10 cellular contexts compared by ENCODE assay signal in the genomic region with DNA sequence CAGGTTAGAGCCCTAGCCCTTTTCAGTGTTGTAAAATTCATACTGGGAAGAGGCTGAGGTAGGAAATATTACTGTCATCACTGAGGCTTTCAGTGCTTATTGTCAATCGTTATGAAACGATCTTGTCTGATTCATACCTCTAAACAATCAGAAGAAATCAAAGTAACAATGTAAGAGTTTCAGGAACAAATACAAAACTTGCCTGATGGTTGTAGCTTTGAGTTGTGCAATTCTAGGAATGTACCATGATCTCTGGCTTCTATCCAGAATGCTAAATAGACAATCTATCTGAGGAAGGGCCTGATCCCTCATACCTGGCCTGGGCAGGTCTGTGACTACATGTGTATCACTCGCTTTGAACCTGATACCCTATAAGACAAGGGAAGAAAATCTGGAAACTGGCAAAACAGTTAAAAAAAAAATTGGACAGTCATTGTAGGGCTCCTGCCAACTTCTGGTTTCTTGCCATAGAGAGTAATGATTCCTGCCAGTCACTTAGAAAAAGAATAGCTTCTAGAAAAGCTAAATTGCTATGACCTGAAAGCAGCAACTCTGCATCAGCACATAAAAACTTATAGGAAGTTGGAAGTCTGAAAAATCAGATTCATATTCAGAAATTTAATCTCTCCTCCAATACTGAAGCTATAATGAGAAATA.
A peak's percentile ranks its signal among the peaks of the same experiment; 100 is the strongest.
DNase-seq lines count a peak whose midpoint lies in the region; ATAC-seq and TF ChIP-seq lines count a peak whose summit lies in the region.
"Had no signal": no experiment of that assay in that cellular context is flagged by ENCODE, and none has a peak within 500 bp of the region (broad histone marks: within the 10 kb centered on the region; RNA-seq: fewer than 3 reads in every experiment).

No MANE protein-coding gene starts in this region.

- H3K9me3 ChIP-seq in prostate gland, result no peaks in the 10 kb centered on the region

- TF ChIP-seq CTCF in VCaP (conservative IDR thresholded peaks at IDR 0.05) (no peak), fibroblast of mammary gland (conservative IDR thresholded peaks at IDR 0.05; ENCODE audit: control insufficient read depth, insufficient read depth, low read depth, low read length) (no peak), prostate gland (IDR thresholded peaks at IDR 0.05) (no peak), nephron progenitor cell (IDR thresholded peaks at IDR 0.05) (no peak)

- H3K4me1 Mint-ChIP-seq in nephron progenitor cell, result no peaks in the 10 kb centered on the region

- ATAC-seq in HG03521 (IDR thresholded peaks at IDR 0.05; ENCODE audit: unreplicated experiment), result no peak
- ATAC-seq: naive thymus-derived CD8-positive, alpha-beta T cell had no signal

- intact Hi-C loops in prostate gland (cut with DNase I), result no loop called here

- no peaks in the 10 kb centered on the region for H3K36me3 Mint-ChIP-seq in nephron progenitor cell (ENCODE audit: low read depth)

- 32% methylated on average over 3 of the region's 3 CpGs for WGBS in prostate gland

- peak overlapping the region; percentile 54 for H3K27ac ChIP-seq in VCaP
- no peak overlapping the region for H3K27ac ChIP-seq in prostate gland

- H3K4me1 ChIP-seq in prostate gland (replicated peaks), result no peaks in the 10 kb centered on the region

- H3K4me3 ChIP-seq in fibroblast of mammary gland (ENCODE audit: control insufficient read depth, low read depth, low read length), result no peak overlapping the region
- no peak overlapping the region for H3K4me3 ChIP-seq in prostate gland

- DNase-seq in HT-29 (ENCODE audit: low spot score) (peak; percentile 34), fibroblast of mammary gland (ENCODE audit: low read depth) (peak; percentile 33), prostate gland (ENCODE audit: low spot score) (peak; percentile 16), HCEC 1CT (no peak), nephron progenitor cell (no peak)
- DNase-seq: activated CD4-positive, alpha-beta T cell treated with anti-CD3 and anti-CD28 coated beads for 4 hours; activated gamma-delta T cell treated with Interleukin-2 at 50 U/mL for 16 hours; naive thymus-derived CD8-positive, alpha-beta T cell had no signal

- H3K27me3 ChIP-seq in prostate gland (replicated peaks; ENCODE audit: insufficient read depth), result no peaks in the 10 kb centered on the region

- no peak for TF ChIP-seq POLR2A in prostate gland (IDR thresholded peaks at IDR 0.05)

- H3K27me3 Mint-ChIP-seq in nephron progenitor cell (ENCODE audit: low read depth, poor library complexity), result peaks cover 3% of the 10 kb centered on the region
- H3K27me3 Mint-ChIP-seq: naive thymus-derived CD8-positive, alpha-beta T cell had no signal

- no peak overlapping the region for H3K4me3 Mint-ChIP-seq in nephron progenitor cell
- H3K4me3 Mint-ChIP-seq: naive thymus-derived CD8-positive, alpha-beta T cell had no signal

- no peak overlapping the region for H3K27ac Mint-ChIP-seq in nephron progenitor cell

- H3K36me3 ChIP-seq in prostate gland, result no peaks in the 10 kb centered on the region

- H3K9me3 Mint-ChIP-seq in nephron progenitor cell, result no peaks in the 10 kb centered on the region
- H3K9me3 Mint-ChIP-seq: naive thymus-derived CD8-positive, alpha-beta T cell had no signal

Comparison
In these comparisons a context has a peak if more than half of its experiments do, and no peak if none do; other contexts are left out.
1. DNase-seq: peak in HT-29 (single experiment), fibroblast of mammary gland (single experiment) and prostate gland (single experiment); none in HCEC 1CT (single experiment) and nephron progenitor cell (single experiment).